In the genomic region with DNA sequence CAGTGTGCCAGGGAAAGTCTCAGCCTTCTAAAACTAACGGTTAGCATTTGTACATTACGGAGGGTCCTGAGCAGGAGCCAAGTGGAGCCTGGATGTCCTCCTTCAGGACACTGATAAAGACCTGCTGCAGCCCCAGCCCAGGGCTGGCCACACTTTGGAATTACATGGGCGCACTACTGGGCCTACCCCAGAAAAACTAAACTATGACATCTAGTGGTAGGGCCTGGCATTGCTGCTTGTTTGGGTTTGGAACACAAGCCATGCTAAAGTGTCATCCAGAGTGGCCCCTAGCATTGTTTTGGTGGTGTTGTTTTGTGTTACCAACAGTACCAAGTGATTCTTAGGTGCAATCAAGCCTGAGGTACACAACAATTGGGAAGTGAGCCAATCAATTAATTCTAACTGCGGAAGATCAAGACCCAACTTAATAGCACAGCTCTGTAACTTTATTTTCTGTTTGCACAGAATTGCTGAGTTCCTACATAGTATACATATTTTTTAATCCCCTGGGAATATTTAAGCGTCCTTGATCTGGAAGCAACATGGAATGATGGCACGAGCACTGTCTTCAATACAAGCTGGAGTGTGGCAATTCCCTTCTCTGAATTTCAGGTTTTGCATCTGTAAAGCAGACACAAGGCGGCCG, we compare ENCODE assay signal across 8 cellular contexts.
DNase-seq lines count a peak whose midpoint lies in the region; ATAC-seq and TF ChIP-seq lines count a peak whose summit lies in the region.

No MANE protein-coding gene starts in this region.

- H3K9me3 ChIP-seq in CD8-positive, alpha-beta T cell (ENCODE audit: low read length), result no peaks in the 10 kb centered on the region
- H3K9me3 ChIP-seq in gastrocnemius medialis, result no peaks in the 10 kb centered on the region

- in situ Hi-C loops in gastrocnemius medialis (cut with MboI; ENCODE audit: low sequenced_read_pairs in 4 of 4), result loop anchor here (5.0 to 25.0 kb wide), 5 partner anchors 62 to 277 kb away; no protein-coding TSS in a partner anchor

- no peaks in the 10 kb centered on the region for H3K4me1 ChIP-seq in CD8-positive, alpha-beta T cell (ENCODE audit: insufficient read depth, low read length)
- H3K4me1 ChIP-seq in gastrocnemius medialis, result peaks cover 0 to 9% of the 10 kb centered on the region in 2 donors

- CTCF ChIA-PET in CD8-positive, alpha-beta T cell (lab: Charles Lee), result no interaction called here

- no peak overlapping the region for H3K4me3 ChIP-seq in CD8-positive, alpha-beta T cell (ENCODE audit: low read depth, low read length)
- H3K4me3 ChIP-seq in gastrocnemius medialis, result no peak overlapping the region

- no peaks in the 10 kb centered on the region for H3K36me3 Mint-ChIP-seq in CD8-positive, alpha-beta T cell

- no peaks in the 10 kb centered on the region for H3K27me3 Mint-ChIP-seq in CD8-positive, alpha-beta T cell (ENCODE audit: low read depth)

- no peak for ATAC-seq in CD8-positive, alpha-beta T cell
- ATAC-seq in gastrocnemius medialis (peak; percentile 70 to 87), HG03457 (IDR thresholded peaks at IDR 0.05; ENCODE audit: unreplicated experiment) (no peak)

- no peak for TF ChIP-seq POLR2A in gastrocnemius medialis (IDR thresholded peaks at IDR 0.05)

- H3K27ac ChIP-seq in CD8-positive, alpha-beta T cell (ENCODE audit: low read depth, low read length), result no peak overlapping the region
- H3K27ac ChIP-seq in gastrocnemius medialis, result no peak overlapping the region

- H3K36me3 ChIP-seq in CD8-positive, alpha-beta T cell (ENCODE audit: insufficient read depth, low read length), result no peaks in the 10 kb centered on the region
- H3K36me3 ChIP-seq in gastrocnemius medialis, result no peaks in the 10 kb centered on the region

- H3K27ac Mint-ChIP-seq in CD8-positive, alpha-beta T cell, result no peak overlapping the region

- POLR2A ChIA-PET in CD8-positive, alpha-beta T cell (lab: Charles Lee), result no interaction called here

- intact Hi-C loops in CD8-positive, alpha-beta T cell (cut with DNase I, micrococcal nuclease), result loop anchor here in 1 of 2 experiments (5.0 kb wide), 1 partner anchor 277 kb away; no protein-coding TSS in a partner anchor
- intact Hi-C loops in gastrocnemius medialis (cut with DNase I; ENCODE audit: low total_unique reads), result loop anchor here (1.0 to 5.0 kb wide), 3 partner anchors 60 to 277 kb away; no protein-coding TSS in a partner anchor

- H3K4me1 Mint-ChIP-seq in CD8-positive, alpha-beta T cell (ENCODE audit: low read depth), result no peaks in the 10 kb centered on the region

- peak; percentile 28 for TF ChIP-seq CTCF in CD8-positive, alpha-beta T cell (IDR thresholded peaks at IDR 0.05)
- TF ChIP-seq CTCF in gastrocnemius medialis (IDR thresholded peaks at IDR 0.05 in 4 of 5, conservative IDR thresholded peaks at IDR 0.05 in 1 of 5), result peak; percentile 84 to 94 (median 86)

- DNase-seq in CD8-positive, alpha-beta T cell, result peak in 4 of 7 experiments; percentile 5 to 31 (median 6)
- peak; percentile 24 for DNase-seq in GM19238 (ENCODE audit: insufficient read length, low spot score)
- peak; percentile 26 for DNase-seq in NCI-H460 (ENCODE audit: extremely low read depth, low read depth)
- peak; percentile 3 for DNase-seq in amniotic stem cell (lab: John Stamatoyannopoulos, UW)
- DNase-seq in hepatic stellate cell (ENCODE audit: low spot score), result peak; percentile 63
- peak in 1 of 2 donors; percentile 34 for DNase-seq in gastrocnemius medialis
- no peak for DNase-seq in NCI-H1048 (lab: John Stamatoyannopoulos, UW)

- H3K9me3 Mint-ChIP-seq in CD8-positive, alpha-beta T cell, result no peaks in the 10 kb centered on the region

- H3K27me3 ChIP-seq in CD8-positive, alpha-beta T cell (ENCODE audit: insufficient read depth, low read length), result no peaks in the 10 kb centered on the region
- H3K27me3 ChIP-seq in gastrocnemius medialis, result no peaks in the 10 kb centered on the region

- no peak overlapping the region for H3K4me3 Mint-ChIP-seq in CD8-positive, alpha-beta T cell

Comparison
In these comparisons a context has a peak if more than half of its experiments do, and no peak if none do; other contexts are left out.
1. ATAC-seq: peak in gastrocnemius medialis (2 of 2); none in CD8-positive, alpha-beta T cell (single experiment) and HG03457 (single experiment).